ENCODE assay signal across 12 cellular contexts in genomic region chr9:109560470-109561132, GRCh38.
DNase-seq lines count a peak whose midpoint lies in the region; ATAC-seq and TF ChIP-seq lines count a peak whose summit lies in the region.
"Had no signal": no experiment of that assay in that cellular context is flagged by ENCODE, and none has a peak within 500 bp of the region (broad histone marks: within the 10 kb centered on the region; RNA-seq: fewer than 3 reads in every experiment).

No MANE protein-coding gene starts in this region.

- H3K27ac ChIP-seq in WERI-Rb-1 (no peak overlapping the region), right cardiac atrium (ENCODE audit: low read length) (peak overlapping the region; percentile 25)

- TF ChIP-seq CTCF in WERI-Rb-1 (IDR thresholded peaks at IDR 0.05; ENCODE audit: low read depth, low read length) (peak; percentile 64), natural killer cell (IDR thresholded peaks at IDR 0.05) (no peak)

- H3K27me3 Mint-ChIP-seq in natural killer cell (ENCODE audit: low read depth in 2 of 2) = peaks cover 7 to 9% of the 10 kb centered on the region in 2 donors

- peak; percentile 93 for ATAC-seq in Right ventricle myocardium superior (ENCODE audit: poor library complexity)
- ATAC-seq in right cardiac atrium = peak; percentile 73 to 82
- no peak for ATAC-seq in GM18498 (IDR thresholded peaks at IDR 0.05; ENCODE audit: unreplicated experiment)
- ATAC-seq in natural killer cell = no peak

- no peak overlapping the region for H3K4me3 Mint-ChIP-seq in natural killer cell
- H3K4me3 Mint-ChIP-seq: T-helper 1 cell treated with Interleukin-12 subunit alpha and Interleukin-12 subunit beta and Interleukin-4 antibody, amounts not matched to agents 30 μg/mL and 1 μg/mL, for 36 hours had no signal

- DNase-seq in Right ventricle myocardium superior (no peak), cardiac septum (ENCODE audit: low spot score) (no peak), WERI-Rb-1 (peak; percentile 38), right cardiac atrium (no peak), HCEC 1CT (no peak), midbrain (lab: John Stamatoyannopoulos, UW) (no peak), natural killer cell (no peak)
- DNase-seq: activated CD4-positive, alpha-beta T cell treated with anti-CD3 and anti-CD28 coated beads, Interleukin-2, amount 50 U/mL, for 48 hours; DND-41; NCI-H1436 treated with DMSO at 0.1 percent for 48 hours had no signal

- 56% methylated on average over 9 of the region's 9 CpGs for WGBS in right cardiac atrium

- no peak overlapping the region for H3K27ac Mint-ChIP-seq in natural killer cell
- H3K27ac Mint-ChIP-seq: T-helper 1 cell treated with Interleukin-12 subunit alpha and Interleukin-12 subunit beta and Interleukin-4 antibody, amounts not matched to agents 30 μg/mL and 1 μg/mL, for 36 hours had no signal

- H3K4me1 ChIP-seq in right cardiac atrium (ENCODE audit: control insufficient read depth, insufficient read depth, low read length) = peaks cover 2% of the 10 kb centered on the region

- intact Hi-C loops in Right ventricle myocardium superior (cut with DNase I) (no loop called here), cardiac septum (cut with DNase I) (no loop called here), right cardiac atrium (cut with DNase I) (no loop called here), natural killer cell (cut with micrococcal nuclease) (no loop called here)

- H3K36me3 ChIP-seq in WERI-Rb-1 = no peaks in the 10 kb centered on the region

- H3K4me1 Mint-ChIP-seq in natural killer cell = no peaks in the 10 kb centered on the region

- no peaks in the 10 kb centered on the region for H3K36me3 Mint-ChIP-seq in natural killer cell

- peaks cover 0 to 2% of the 10 kb centered on the region in 2 donors for H3K9me3 Mint-ChIP-seq in natural killer cell
- H3K9me3 Mint-ChIP-seq: T-helper 1 cell treated with Interleukin-12 subunit alpha and Interleukin-12 subunit beta and Interleukin-4 antibody, amounts not matched to agents 30 μg/mL and 1 μg/mL, for 36 hours had no signal

- H3K4me3 ChIP-seq in WERI-Rb-1 (ENCODE audit: low read depth, low read length) = no peak overlapping the region
- no peak overlapping the region for H3K4me3 ChIP-seq in right cardiac atrium (ENCODE audit: low read length)

- peaks cover 93% of the 10 kb centered on the region for H3K27me3 ChIP-seq in WERI-Rb-1 (ENCODE audit: insufficient read depth, low read depth, severe bottlenecking)
- H3K27me3 ChIP-seq in right cardiac atrium (ENCODE audit: control insufficient read depth, insufficient read depth) = no peaks in the 10 kb centered on the region

- H3K9me3 ChIP-seq in WERI-Rb-1 (ENCODE audit: severe bottlenecking) (peaks cover 4% of the 10 kb centered on the region), right cardiac atrium (ENCODE audit: control insufficient read depth, low read length) (no peaks in the 10 kb centered on the region)

Comparison
In these comparisons a context has a peak if more than half of its experiments do, and no peak if none do; other contexts are left out.
1. ATAC-seq: peak in Right ventricle myocardium superior (single experiment) and right cardiac atrium (2 of 2); none in GM18498 (single experiment) and natural killer cell (0 of 3).